16 cellular contexts compared by ENCODE assay signal in genomic region chr2:197806317-197806633, GRCh38. TPM values are rescaled to one million over a fixed set of nuclear protein-coding genes. Genes with fewer than 3 reads are reported as not detected.
DNase-seq lines count a peak whose midpoint lies in the region; ATAC-seq and TF ChIP-seq lines count a peak whose summit lies in the region.
"Had no signal": no experiment of that assay in that cellular context is flagged by ENCODE, and none has a peak within 500 bp of the region (broad histone marks: within the 10 kb centered on the region; RNA-seq: fewer than 3 reads in every experiment).

No MANE protein-coding gene starts in this region.

- H3K4me3 Mint-ChIP-seq in CD8-positive, alpha-beta memory T cell = peak overlapping the region; percentile 65 to 95 (median 89)
- H3K4me3 Mint-ChIP-seq in nephron progenitor cell = peak overlapping the region; percentile 90
- no peak overlapping the region for H3K4me3 Mint-ChIP-seq in stimulated activated naive B cell treated with anti-CD40 and anti-IgM and Interleukin-4, amounts not matched to agents 10 μg/mL and 1 μg/mL and 100 μg/mL, for 72 hours

- peaks cover 28% of the 10 kb centered on the region for H3K4me1 ChIP-seq in CD8-positive, alpha-beta memory T cell (ENCODE audit: insufficient read depth, low read length)

- TF ChIP-seq CTCF in AG10803 (conservative IDR thresholded peaks at IDR 0.05; ENCODE audit: low read length) = no peak
- no peak for TF ChIP-seq CTCF in nephron progenitor cell (IDR thresholded peaks at IDR 0.05)

- POLR2A ChIA-PET in CD8-positive, alpha-beta memory T cell (lab: Charles Lee) = no interaction called here

- DNase-seq in AG10803 (ENCODE audit: low read depth) = peak; percentile 21
- no peak for DNase-seq in CD8-positive, alpha-beta memory T cell
- peak; percentile 43 for DNase-seq in cerebellar cortex (ENCODE audit: low spot score)
- no peak for DNase-seq in nephron progenitor cell
- DNase-seq in DMS53 (lab: John Stamatoyannopoulos, UW) = no peak
- DNase-seq in stimulated activated naive B cell treated with anti-CD40 and anti-IgM and Interleukin-4, amounts not matched to agents 10 μg/mL and 1 μg/mL and 100 μg/mL, for 72 hours = no peak
- DNase-seq: activated naive CD8-positive, alpha-beta T cell treated with anti-CD3 and anti-CD28 coated beads, Interleukin-2, amount 10 ng/mL, durations not matched to agents 7 days and 5 days; erythroblast; NCI-H187; PC-9 had no signal

- no peak overlapping the region for H3K27ac ChIP-seq in CD8-positive, alpha-beta memory T cell (ENCODE audit: low read depth, low read length)
- H3K27ac ChIP-seq: parathyroid adenoma, PC-9 had no signal

- peaks cover 32 to 67% (median 46%) of the 10 kb centered on the region in 3 donors for H3K4me1 Mint-ChIP-seq in CD8-positive, alpha-beta memory T cell
- H3K4me1 Mint-ChIP-seq in nephron progenitor cell = peaks cover 16% of the 10 kb centered on the region
- H3K4me1 Mint-ChIP-seq in stimulated activated naive B cell treated with anti-CD40 and anti-IgM and Interleukin-4, amounts not matched to agents 10 μg/mL and 1 μg/mL and 100 μg/mL, for 72 hours = peaks cover 14 to 19% of the 10 kb centered on the region in 2 donors

- H3K27ac Mint-ChIP-seq in CD8-positive, alpha-beta memory T cell = peak overlapping the region in 4 of 8 donors; percentile 5 to 56 (median 36)
- no peak overlapping the region for H3K27ac Mint-ChIP-seq in nephron progenitor cell
- no peak overlapping the region for H3K27ac Mint-ChIP-seq in stimulated activated naive B cell treated with anti-CD40 and anti-IgM and Interleukin-4, amounts not matched to agents 10 μg/mL and 1 μg/mL and 100 μg/mL, for 72 hours
- H3K27ac Mint-ChIP-seq: activated naive CD8-positive, alpha-beta T cell treated with anti-CD3 and anti-CD28 coated beads, Interleukin-2, amount 10 ng/mL, durations not matched to agents 7 days and 5 days had no signal

- no peaks in the 10 kb centered on the region for H3K9me3 Mint-ChIP-seq in CD8-positive, alpha-beta memory T cell
- no peaks in the 10 kb centered on the region for H3K9me3 Mint-ChIP-seq in nephron progenitor cell
- H3K9me3 Mint-ChIP-seq in stimulated activated naive B cell treated with anti-CD40 and anti-IgM and Interleukin-4, amounts not matched to agents 10 μg/mL and 1 μg/mL and 100 μg/mL, for 72 hours = no peaks in the 10 kb centered on the region
- H3K9me3 Mint-ChIP-seq: activated naive CD8-positive, alpha-beta T cell treated with anti-CD3 and anti-CD28 coated beads, Interleukin-2, amount 10 ng/mL, durations not matched to agents 7 days and 5 days had no signal

- peaks cover 10 to 29% of the 10 kb centered on the region in 2 donors for H3K27me3 Mint-ChIP-seq in CD8-positive, alpha-beta memory T cell
- H3K27me3 Mint-ChIP-seq in nephron progenitor cell (ENCODE audit: low read depth, poor library complexity) = peaks cover 50% of the 10 kb centered on the region
- peaks cover 56 to 60% of the 10 kb centered on the region in 2 donors for H3K27me3 Mint-ChIP-seq in stimulated activated naive B cell treated with anti-CD40 and anti-IgM and Interleukin-4, amounts not matched to agents 10 μg/mL and 1 μg/mL and 100 μg/mL, for 72 hours

- CTCF ChIA-PET in CD8-positive, alpha-beta memory T cell (lab: Charles Lee) = interaction anchor here (1.6 kb wide), 1 partner anchor 321 kb away, joined by 3 read pairs; no protein-coding TSS in a partner anchor

- peaks cover 0 to 2% (median 0%) of the 10 kb centered on the region in 3 donors for H3K36me3 Mint-ChIP-seq in CD8-positive, alpha-beta memory T cell
- H3K36me3 Mint-ChIP-seq in nephron progenitor cell (ENCODE audit: low read depth) = no peaks in the 10 kb centered on the region
- H3K36me3 Mint-ChIP-seq in stimulated activated naive B cell treated with anti-CD40 and anti-IgM and Interleukin-4, amounts not matched to agents 10 μg/mL and 1 μg/mL and 100 μg/mL, for 72 hours = peaks cover 0 to 1% of the 10 kb centered on the region in 2 donors
- H3K36me3 Mint-ChIP-seq: activated naive CD8-positive, alpha-beta T cell treated with anti-CD3 and anti-CD28 coated beads, Interleukin-2, amount 10 ng/mL, durations not matched to agents 7 days and 5 days had no signal

- no peak for ATAC-seq in stimulated activated naive B cell treated with anti-CD40 and anti-IgM and Interleukin-4, amounts not matched to agents 10 μg/mL and 1 μg/mL and 100 μg/mL, for 72 hours (replicated peaks)
- ATAC-seq in HG03439 (IDR thresholded peaks at IDR 0.05; ENCODE audit: unreplicated experiment) (no peak), GM21367 (IDR thresholded peaks at IDR 0.05; ENCODE audit: unreplicated experiment) (no peak)
- ATAC-seq: GM12878 had no signal

- H3K9me3 ChIP-seq in CD8-positive, alpha-beta memory T cell (ENCODE audit: low read length) = no peaks in the 10 kb centered on the region

- no peak overlapping the region for H3K4me3 ChIP-seq in AG10803 (ENCODE audit: low read length)
- H3K4me3 ChIP-seq in CD8-positive, alpha-beta memory T cell (ENCODE audit: low read length) = peak overlapping the region; percentile 69
- H3K4me3 ChIP-seq: GM12878, PC-9 had no signal

- no peaks in the 10 kb centered on the region for H3K36me3 ChIP-seq in CD8-positive, alpha-beta memory T cell (ENCODE audit: insufficient read depth, low read length)

- no peaks in the 10 kb centered on the region for H3K27me3 ChIP-seq in CD8-positive, alpha-beta memory T cell (ENCODE audit: insufficient read depth, low read length, poor library complexity, severe bottlenecking)

RNA-seq across cellular contexts. Expression of gene PLCL1, which starts 1.9 kb away (rescaled TPM):
- under 1 TPM; 0.70 to 0.71 TPM for total RNA-seq in CD8-positive, alpha-beta memory T cell
- polyA plus RNA-seq in CD8-positive, alpha-beta memory T cell = 2.0 TPM
- total RNA-seq: PC-9 had no signal

RNA-seq across cellular contexts. Expression of gene BOLL, which starts 21.2 kb away (rescaled TPM):
- total RNA-seq in CD8-positive, alpha-beta memory T cell = not detected
- polyA plus RNA-seq in CD8-positive, alpha-beta memory T cell = not detected
- total RNA-seq: activated naive CD8-positive, alpha-beta T cell treated with anti-CD3 and anti-CD28 coated beads, Interleukin-2, amount 10 ng/mL, durations not matched to agents 7 days and 5 days; GM12878; HT1080; kidney epithelial cell; PC-9 had no signal

Comparison
In these comparisons a context has a peak if more than half of its experiments do, and no peak if none do; other contexts are left out.
1. DNase-seq: peak in AG10803 (single experiment) and cerebellar cortex (single experiment); none in CD8-positive, alpha-beta memory T cell (0 of 5), nephron progenitor cell (single experiment), DMS53 (single experiment) and stimulated activated naive B cell treated with anti-CD40 and anti-IgM and Interleukin-4, amounts not matched to agents 10 μg/mL and 1 μg/mL and 100 μg/mL, for 72 hours (single experiment).
2. H3K4me3 Mint-ChIP-seq: peak in CD8-positive, alpha-beta memory T cell (7 of 7) and nephron progenitor cell (single experiment); none in stimulated activated naive B cell treated with anti-CD40 and anti-IgM and Interleukin-4, amounts not matched to agents 10 μg/mL and 1 μg/mL and 100 μg/mL, for 72 hours (0 of 2).